In the genomic region with DNA sequence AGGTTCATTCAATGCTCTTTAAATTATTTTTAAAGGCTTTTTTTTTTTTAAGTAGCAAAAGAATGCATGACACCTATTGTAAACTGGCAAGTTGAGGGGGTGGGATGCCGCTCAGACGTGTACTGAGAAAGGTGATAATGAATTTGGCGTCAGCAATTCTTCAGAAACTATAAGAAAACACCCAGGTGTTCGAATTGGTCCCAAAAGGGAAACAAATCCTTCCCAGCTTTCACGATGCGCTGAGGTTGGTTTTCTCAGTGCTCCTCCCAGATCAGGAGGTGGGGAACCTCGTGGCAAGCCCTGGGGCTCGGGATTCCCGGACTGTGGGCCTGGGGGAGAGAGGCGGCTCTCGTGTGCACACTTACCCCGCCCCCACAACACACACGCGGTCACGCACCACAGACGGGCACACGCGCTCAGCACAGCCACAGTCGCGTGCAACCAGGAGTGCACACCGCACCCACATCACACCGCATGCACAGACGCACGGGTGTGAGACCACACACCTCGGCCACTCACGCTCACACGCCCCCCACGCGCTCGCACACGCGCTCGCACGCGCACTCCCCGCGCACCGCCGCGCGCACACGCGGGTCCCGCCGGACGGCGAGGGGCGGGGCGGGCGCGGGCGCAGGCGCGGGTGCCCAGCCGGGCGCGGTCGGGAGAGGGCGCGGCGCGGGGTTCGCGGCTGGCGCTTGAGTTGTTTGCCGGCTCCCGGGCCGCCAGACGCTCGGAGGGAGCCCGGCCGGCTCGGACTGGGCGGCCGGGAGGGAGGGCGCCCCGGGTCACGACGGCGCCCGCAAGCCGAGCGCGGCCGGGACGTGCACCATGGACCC, we compare ENCODE assay signal across 8 cellular contexts. TPM values are rescaled to one million over a fixed set of nuclear protein-coding genes. Genes with fewer than 3 reads are reported as not detected.
DNase-seq lines count a peak whose midpoint lies in the region; ATAC-seq and TF ChIP-seq lines count a peak whose summit lies in the region.

A gene with protein sequence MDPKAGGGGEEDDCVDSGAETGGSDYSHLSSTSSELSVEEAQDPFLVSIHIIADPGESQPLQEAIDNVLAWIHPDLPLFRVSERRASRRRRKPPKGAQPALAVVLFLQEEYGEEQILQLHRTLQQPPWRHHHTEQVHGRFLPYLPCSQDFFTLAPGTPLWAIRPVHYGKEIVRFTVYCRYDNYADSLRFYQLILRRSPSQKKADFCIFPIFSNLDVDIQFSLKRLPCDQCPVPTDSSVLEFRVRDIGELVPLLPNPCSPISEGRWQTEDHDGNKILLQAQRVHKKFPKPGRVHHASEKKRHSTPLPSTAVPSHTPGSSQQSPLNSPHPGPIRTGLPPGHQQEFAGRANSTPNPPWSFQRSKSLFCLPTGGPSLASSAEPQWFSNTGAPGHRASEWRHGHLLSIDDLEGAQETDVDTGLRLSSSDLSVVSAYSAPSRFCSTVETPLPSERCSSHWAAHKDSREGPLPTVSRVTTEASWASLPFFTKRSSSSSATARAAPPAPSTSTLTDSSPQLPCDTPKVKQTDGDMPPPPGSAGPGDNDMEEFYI (plus strand): TSS at position 725 of the 836 bp plus-strand sequence. CDS start 104 bp downstream, at position 829.

- intact Hi-C loops in CD8-positive, alpha-beta T cell (cut with DNase I, micrococcal nuclease), result no loop called here
- intact Hi-C loops in left colon (cut with DNase I, micrococcal nuclease), result loop anchor here in 1 of 2 donors (5.0 kb wide), 1 partner anchor 65 kb away; no protein-coding TSS in a partner anchor

- no peaks in the 10 kb centered on the region for H3K36me3 Mint-ChIP-seq in CD8-positive, alpha-beta T cell

- H3K27me3 Mint-ChIP-seq in CD8-positive, alpha-beta T cell (ENCODE audit: low read depth), result peaks cover 51% of the 10 kb centered on the region

- no peak within 1 kb of the TSS for H3K27ac Mint-ChIP-seq in CD8-positive, alpha-beta T cell

- no peaks in the 10 kb centered on the region for H3K9me3 Mint-ChIP-seq in CD8-positive, alpha-beta T cell

- POLR2A ChIA-PET in CD8-positive, alpha-beta T cell (lab: Charles Lee), result no interaction called here

- peak within 1 kb of the TSS; percentile 78 for H3K4me3 Mint-ChIP-seq in CD8-positive, alpha-beta T cell

- DNase-seq in CD8-positive, alpha-beta T cell, result peak in 2 of 7 experiments; percentile 13 to 26
- peak; percentile 77 for DNase-seq in GM20000 (ENCODE audit: low spot score)
- DNase-seq in HuH-7.5 (ENCODE audit: low spot score), result peak; percentile 58
- DNase-seq in UCSD-AML1 (lab: John Stamatoyannopoulos, UW; ENCODE audit: unreplicated experiment), result peak; percentile 50
- peak; percentile 23 for DNase-seq in cerebellar cortex (ENCODE audit: low spot score)
- DNase-seq in left colon, result peak in 1 of 2 donors; percentile 55
- peak; percentile 42 to 74 for DNase-seq in stimulated activated CD4-positive, alpha-beta T cell treated with anti-CD3 and anti-CD28 coated beads, Interleukin-2, amount 100 ng/mL, for 24 hours
- no peak for DNase-seq in SW 1271 (lab: John Stamatoyannopoulos, UW)

- peaks cover 19% of the 10 kb centered on the region for H3K27me3 ChIP-seq in CD8-positive, alpha-beta T cell (ENCODE audit: insufficient read depth, low read length)

- H3K4me1 ChIP-seq in CD8-positive, alpha-beta T cell (ENCODE audit: insufficient read depth, low read length), result peaks cover 5% of the 10 kb centered on the region

- no peak within 1 kb of the TSS for H3K27ac ChIP-seq in CD8-positive, alpha-beta T cell (ENCODE audit: low read depth, low read length)

- peak within 1 kb of the TSS; percentile 43 for H3K4me3 ChIP-seq in CD8-positive, alpha-beta T cell (ENCODE audit: low read depth, low read length)

- no peaks in the 10 kb centered on the region for H3K9me3 ChIP-seq in CD8-positive, alpha-beta T cell (ENCODE audit: low read length)

- H3K36me3 ChIP-seq in CD8-positive, alpha-beta T cell (ENCODE audit: insufficient read depth, low read length), result no peaks in the 10 kb centered on the region

- TF ChIP-seq CTCF in CD8-positive, alpha-beta T cell (IDR thresholded peaks at IDR 0.05), result no peak
- peak; percentile 22 for TF ChIP-seq CTCF in GM20000 (IDR thresholded peaks at IDR 0.05; ENCODE audit: extremely low read depth, missing control alignments)

- CTCF ChIA-PET in CD8-positive, alpha-beta T cell (lab: Charles Lee), result no interaction called here

- peak; percentile 69 for ATAC-seq in CD8-positive, alpha-beta T cell
- peak; percentile 94 for ATAC-seq in left colon

- H3K4me1 Mint-ChIP-seq in CD8-positive, alpha-beta T cell (ENCODE audit: low read depth), result peaks cover 2% of the 10 kb centered on the region

RNA-seq across cellular contexts. Expression of the gene that starts here (rescaled TPM):
- total RNA-seq in CD8-positive, alpha-beta T cell, result under 1 TPM in 1 of 2 experiments, not detected in 1; 0.11 TPM
- 1 to 10 TPM in 1 of 2 donors, under 1 TPM in 1; 0.89 to 3.1 TPM for total RNA-seq in left colon

Comparison
In these comparisons a context has a peak if more than half of its experiments do, and no peak if none do; other contexts are left out.
1. Peak in ATAC-seq and H3K4me3 ChIP-seq in CD8-positive, alpha-beta T cell; RNA of the gene not detected or under 1 TPM.
2. DNase-seq: peak in GM20000 (single experiment), HuH-7.5 (single experiment), UCSD-AML1 (single experiment), cerebellar cortex (single experiment) and stimulated activated CD4-positive, alpha-beta T cell treated with anti-CD3 and anti-CD28 coated beads, Interleukin-2, amount 100 ng/mL, for 24 hours (2 of 2); none in SW 1271 (0 of 2).